26 cellular contexts compared by ENCODE assay signal in the genomic region with DNA sequence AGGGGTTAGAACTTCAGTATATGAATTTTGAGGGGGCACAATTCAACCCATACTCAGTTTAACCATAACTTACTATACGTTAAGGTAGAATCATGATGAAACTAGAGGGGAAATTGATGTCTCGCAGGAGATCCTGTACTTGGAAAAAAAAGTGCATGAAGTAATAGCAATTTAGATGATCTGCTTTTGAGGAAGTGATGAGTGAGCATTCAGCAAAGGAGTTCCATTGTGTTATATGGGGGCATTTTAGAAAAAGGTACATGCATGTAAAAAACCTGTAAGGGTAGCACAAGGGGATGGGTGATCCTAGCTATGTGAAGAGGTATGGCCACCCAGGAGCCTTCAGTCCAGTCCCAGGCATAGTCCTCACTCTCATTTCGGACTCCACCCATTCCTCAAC. TPM values are rescaled to one million over a fixed set of nuclear protein-coding genes. Genes with fewer than 3 reads are reported as not detected.
"Had no signal": no experiment of that assay in that cellular context is flagged by ENCODE, and none has a peak within 500 bp of the region (broad histone marks: within the 10 kb centered on the region; RNA-seq: fewer than 3 reads in every experiment).

No MANE protein-coding gene starts in this region.

- H3K4me1 Mint-ChIP-seq: activated B cell treated with CpG ODN at 0.5 μM for 24 hours had no signal

- H3K36me3 Mint-ChIP-seq: activated naive CD4-positive, alpha-beta T cell treated with anti-CD3 and anti-CD28 coated beads, Interleukin-2, amount 10 ng/mL, durations not matched to agents 7 days and 5 days; activated naive CD8-positive, alpha-beta T cell treated with anti-CD3 and anti-CD28 coated beads for 36 hours had no signal

- H3K36me3 ChIP-seq: brain microvascular endothelial cell, MG63, SJSA1 had no signal

- H3K4me3 Mint-ChIP-seq: activated B cell treated with CpG ODN at 0.5 μM for 24 hours; activated CD4-positive, alpha-beta memory T cell treated with anti-CD3 and anti-CD28 coated beads, Interleukin-2, amount 10 ng/mL, durations not matched to agents 7 days and 5 days; activated CD4-positive, alpha-beta T cell treated with anti-CD3 and anti-CD28 coated beads, Interleukin-2, amount 10 ng/mL, durations not matched to agents 7 days and 5 days; activated naive CD4-positive, alpha-beta T cell treated with anti-CD3 and anti-CD28 coated beads, Interleukin-2, amount 10 ng/mL, durations not matched to agents 7 days and 5 days; activated naive CD8-positive, alpha-beta T cell treated with anti-CD3 and anti-CD28 coated beads for 36 hours; activated T-cell treated with anti-CD3 and anti-CD28 coated beads, Interleukin-2, amount 50 U/mL, for 72 hours; dendritic cell treated with granulocyte-macrophage colony-stimulating factor and Interleukin-4, amounts not matched to agents 40 ng/mL and 50 ng/mL, for 4 days; T-helper 17 cell had no signal

- H3K9me3 Mint-ChIP-seq: activated B cell treated with CpG ODN at 0.5 μM for 24 hours; activated CD4-positive, alpha-beta memory T cell treated with anti-CD3 and anti-CD28 coated beads, Interleukin-2, amount 10 ng/mL, durations not matched to agents 7 days and 5 days; activated CD4-positive, alpha-beta T cell treated with anti-CD3 and anti-CD28 coated beads, Interleukin-2, amount 10 ng/mL, durations not matched to agents 7 days and 5 days; activated naive CD4-positive, alpha-beta T cell treated with anti-CD3 and anti-CD28 coated beads, Interleukin-2, amount 10 ng/mL, durations not matched to agents 7 days and 5 days; activated naive CD8-positive, alpha-beta T cell treated with anti-CD3 and anti-CD28 coated beads for 36 hours; activated T-cell treated with anti-CD3 and anti-CD28 coated beads, Interleukin-2, amount 50 U/mL, for 72 hours; activated T-helper 2 cell treated with anti-CD3 and anti-CD28 coated beads, Interferon-gamma antibody, Interleukin-2, Interleukin-4, amounts not matched to agents 10 μg/mL and 5 μg/mL and 100 μg/mL, durations not matched to agents 14 hours and 24 hours and 36 hours; dendritic cell treated with granulocyte-macrophage colony-stimulating factor and Interleukin-4, amounts not matched to agents 40 ng/mL and 50 ng/mL, for 4 days had no signal

- DNase-seq: activated B cell treated with CpG ODN at 0.5 μM for 24 hours; activated CD4-positive, alpha-beta memory T cell treated with anti-CD3 and anti-CD28 coated beads, Interleukin-2, amount 10 ng/mL, durations not matched to agents 7 days and 5 days; activated CD4-positive, alpha-beta T cell treated with anti-CD3 and anti-CD28 coated beads for 1 hour; activated CD4-positive, alpha-beta T cell treated with anti-CD3 and anti-CD28 coated beads, Interleukin-2, amount 10 ng/mL, durations not matched to agents 7 days and 5 days; activated gamma-delta T cell treated with Interleukin-2 at 50 U/mL for 16 hours; activated naive CD4-positive, alpha-beta T cell treated with anti-CD3 and anti-CD28 coated beads, Interleukin-2, amount 10 ng/mL, durations not matched to agents 7 days and 5 days; activated naive CD8-positive, alpha-beta T cell treated with anti-CD3 and anti-CD28 coated beads for 36 hours; activated T-cell treated with anti-CD3 and anti-CD28 coated beads, Interleukin-2, amount 50 U/mL, for 72 hours; brain microvascular endothelial cell; cerebellar nuclear complex; MG63; NCI-H1092 treated with DMSO at 0.1 percent for 48 hours; NCI-H1436; NCI-H1694 treated with DMSO at 0.1 percent for 48 hours; NCI-H2029 treated with DMSO at 0.1 percent for 48 hours; NCI-H345; NCI-H510A; OCI-M1; RPMI8226; T-helper 17 cell; T-helper 9 cell had no signal

- H3K9me3 ChIP-seq: MG63, SJSA1 had no signal

- H3K27ac Mint-ChIP-seq: activated B cell treated with CpG ODN at 0.5 μM for 24 hours; activated CD4-positive, alpha-beta memory T cell treated with anti-CD3 and anti-CD28 coated beads, Interleukin-2, amount 10 ng/mL, durations not matched to agents 7 days and 5 days; activated CD4-positive, alpha-beta T cell treated with anti-CD3 and anti-CD28 coated beads, Interleukin-2, amount 10 ng/mL, durations not matched to agents 7 days and 5 days; activated naive CD4-positive, alpha-beta T cell treated with anti-CD3 and anti-CD28 coated beads, Interleukin-2, amount 10 ng/mL, durations not matched to agents 7 days and 5 days; activated naive CD8-positive, alpha-beta T cell treated with anti-CD3 and anti-CD28 coated beads for 36 hours; activated T-cell treated with anti-CD3 and anti-CD28 coated beads, Interleukin-2, amount 50 U/mL, for 72 hours; activated T-helper 2 cell treated with anti-CD3 and anti-CD28 coated beads, Interferon-gamma antibody, Interleukin-2, Interleukin-4, amounts not matched to agents 10 μg/mL and 5 μg/mL and 100 μg/mL, durations not matched to agents 14 hours and 24 hours and 36 hours; dendritic cell treated with granulocyte-macrophage colony-stimulating factor and Interleukin-4, amounts not matched to agents 40 ng/mL and 50 ng/mL, for 4 days; T-helper 17 cell had no signal

- H3K27me3 ChIP-seq: brain microvascular endothelial cell, MG63, SJSA1 had no signal

- H3K4me3 ChIP-seq: MG63, SJSA1 had no signal

- H3K27me3 Mint-ChIP-seq: activated B cell treated with CpG ODN at 0.5 μM for 24 hours; activated CD4-positive, alpha-beta memory T cell treated with anti-CD3 and anti-CD28 coated beads, Interleukin-2, amount 10 ng/mL, durations not matched to agents 7 days and 5 days; activated CD4-positive, alpha-beta T cell treated with anti-CD3 and anti-CD28 coated beads, Interleukin-2, amount 10 ng/mL, durations not matched to agents 7 days and 5 days; activated naive CD8-positive, alpha-beta T cell treated with anti-CD3 and anti-CD28 coated beads for 36 hours; dendritic cell treated with granulocyte-macrophage colony-stimulating factor and Interleukin-4, amounts not matched to agents 40 ng/mL and 50 ng/mL, for 4 days; T-helper 17 cell had no signal

RNA-seq across cellular contexts. Expression of a gene that starts 14.8 kb away (rescaled TPM):
- total RNA-seq: activated B cell treated with CpG ODN at 0.5 μM for 24 hours; activated CD4-positive, alpha-beta T cell treated with anti-CD3 and anti-CD28 coated beads, Interleukin-2, amount 10 ng/mL, durations not matched to agents 7 days and 5 days; activated CD8-positive, alpha-beta memory T cell treated with anti-CD3 and anti-CD28 coated beads for 36 hours; activated naive CD8-positive, alpha-beta T cell treated with anti-CD3 and anti-CD28 coated beads for 36 hours; activated T-helper 2 cell treated with anti-CD3 and anti-CD28 coated beads, Interferon-gamma antibody, Interleukin-2, Interleukin-4, amounts not matched to agents 10 μg/mL and 5 μg/mL and 100 μg/mL, durations not matched to agents 14 hours and 24 hours and 36 hours; Right ventricle myocardium inferior; T-helper 17 cell had no signal
